ENCODE assay signal across 4 cellular contexts in the genomic region with DNA sequence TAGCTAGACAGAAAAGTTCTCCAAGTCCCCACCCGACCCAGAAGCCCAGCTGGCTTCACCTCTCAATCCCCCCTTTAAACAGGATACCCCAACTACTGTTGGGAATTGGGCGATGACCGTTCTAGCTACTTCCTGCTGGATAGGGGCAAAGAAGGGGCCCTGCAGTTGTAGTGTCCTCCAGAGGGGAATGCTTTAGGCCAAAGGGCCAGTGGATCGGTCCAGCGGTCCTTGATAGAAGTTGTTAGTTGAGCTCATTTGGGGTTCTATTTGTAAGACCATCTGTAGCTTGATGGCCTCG. TPM values are rescaled to one million over a fixed set of nuclear protein-coding genes. Genes with fewer than 3 reads are reported as not detected.
"Had no signal": no experiment of that assay in that cellular context is flagged by ENCODE, and none has a peak within 500 bp of the region (broad histone marks: within the 10 kb centered on the region; RNA-seq: fewer than 3 reads in every experiment).

No MANE protein-coding gene starts in this region.

RNA-seq across cellular contexts. Expression of a gene that starts 36.6 kb away (rescaled TPM):
- total RNA-seq: activated CD8-positive, alpha-beta memory T cell treated with anti-CD3 and anti-CD28 coated beads for 36 hours; ascending aorta; gastrocnemius medialis; natural killer cell treated with Interleukin-12 subunit alpha and Interleukin-12 subunit beta and Interleukin-15 and Interleukin-18, amount 100 ng/mL, for 72 hours had no signal
